ENCODE assay signal across 26 cellular contexts in the genomic region with DNA sequence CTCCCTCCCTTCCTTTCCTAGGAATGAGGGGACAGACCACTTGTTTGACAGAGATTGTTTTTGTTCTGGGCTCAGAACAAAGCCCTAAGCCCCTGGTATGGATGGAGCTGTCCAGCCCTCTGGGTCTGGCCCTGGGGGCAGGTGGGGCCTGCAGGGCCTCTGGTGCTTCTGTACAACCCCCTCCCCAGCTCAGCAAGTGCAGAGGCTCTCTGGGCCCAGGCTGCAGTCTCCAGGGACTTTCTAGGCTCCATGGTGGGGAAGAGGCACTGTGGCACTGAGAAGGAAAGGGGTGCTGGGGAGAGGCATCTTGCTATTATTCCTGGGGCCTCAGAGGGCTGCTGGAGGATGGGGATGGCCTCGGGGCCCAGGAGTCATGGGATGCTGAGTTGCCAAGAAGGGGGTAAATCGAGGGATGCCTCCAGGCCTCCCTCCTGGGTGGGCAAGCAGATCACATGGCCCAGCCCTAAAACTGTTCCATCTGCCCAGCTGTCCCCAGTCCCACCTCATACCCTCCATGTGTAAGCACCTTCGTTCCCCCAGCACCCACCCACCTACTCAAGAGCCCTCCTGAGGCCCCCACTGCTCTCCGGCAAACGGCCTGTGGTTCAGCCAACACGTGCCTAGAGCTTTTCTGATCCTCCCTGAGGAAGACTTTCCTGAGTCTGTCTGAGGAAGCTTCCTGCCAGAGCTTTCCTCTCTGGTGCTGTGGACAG.
DNase-seq lines count a peak whose midpoint lies in the region; ATAC-seq and TF ChIP-seq lines count a peak whose summit lies in the region.
"Had no signal": no experiment of that assay in that cellular context is flagged by ENCODE, and none has a peak within 500 bp of the region (broad histone marks: within the 10 kb centered on the region; RNA-seq: fewer than 3 reads in every experiment).

No MANE protein-coding gene starts in this region.

- H3K27ac ChIP-seq in SK-N-SH (ENCODE audit: low read depth in 2 of 2, low read length in 1 of 2) (no peak overlapping the region), HEK293 (ENCODE audit: extremely low read depth, low read depth, low read length) (no peak overlapping the region), hepatocyte (no peak overlapping the region)
- H3K27ac ChIP-seq: 22Rv1, HL-60, left ventricle myocardium inferior, SJSA1 had no signal

- no peak for TF ChIP-seq EP300 in SK-N-SH (IDR thresholded peaks at IDR 0.05; ENCODE audit: borderline replicate concordance in 1 of 2, low read depth in 1 of 2, low read length in 1 of 2)

- peaks cover 0 to 9% of the 10 kb centered on the region in 2 experiments; a peak in 1 of 4 replicates for H3K4me1 ChIP-seq in SK-N-SH (ENCODE audit: control insufficient read depth in 1 of 2, insufficient read depth in 2 of 2, low read depth in 1 of 2, low read length in 1 of 2)
- H3K4me1 ChIP-seq in HEK293 (ENCODE audit: control insufficient read depth, insufficient read depth, low read length), result no peaks in the 10 kb centered on the region
- no peaks in the 10 kb centered on the region for H3K4me1 ChIP-seq in hepatocyte (ENCODE audit: insufficient read depth)
- H3K4me1 ChIP-seq: HAP-1, SJSA1 had no signal

- H3K4me3 Mint-ChIP-seq in stimulated activated effector memory CD8-positive, alpha-beta T cell treated with anti-CD3 and anti-CD28 coated beads, Interleukin-12 subunit alpha, Interleukin-12 subunit beta, amount 100 ng/mL, for 72 hours, result no peak overlapping the region
- H3K4me3 Mint-ChIP-seq: activated naive CD8-positive, alpha-beta T cell; activated T-helper 1 cell treated with anti-CD3 and anti-CD28 coated beads, Interleukin-12 subunit alpha, Interleukin-12 subunit beta, Interleukin-2, Interleukin-4 antibody, amounts not matched to agents 30 ng/mL and 10 ng/mL and 1 ng/mL, durations not matched to agents 14 hours and 24 hours and 36 hours; CD8-positive, alpha-beta T cell; mesothelial cell of epicardium; naive thymus-derived CD8-positive, alpha-beta T cell; T-helper 17 cell had no signal

- H3K9me3 ChIP-seq in SK-N-SH (no peaks in the 10 kb centered on the region), HEK293 (ENCODE audit: control insufficient read depth, insufficient read depth, low read depth, low read length) (no peaks in the 10 kb centered on the region), hepatocyte (ENCODE audit: low read depth) (no peaks in the 10 kb centered on the region)
- H3K9me3 ChIP-seq: HAP-1, left ventricle myocardium inferior, SJSA1 had no signal

- POLR2A ChIA-PET in SK-N-SH (lab: Yijun Ruan, JAX) (no interaction called here), HEK293 (lab: Yijun Ruan, JAX) (no interaction called here)

- H3K27me3 ChIP-seq in SK-N-SH (ENCODE audit: insufficient read depth), result no peaks in the 10 kb centered on the region
- H3K27me3 ChIP-seq in hepatocyte, result no peaks in the 10 kb centered on the region
- H3K27me3 ChIP-seq: SJSA1 had no signal

- H3K9me2 ChIP-seq in SK-N-SH, result no peaks in the 10 kb centered on the region
- no peaks in the 10 kb centered on the region for H3K9me2 ChIP-seq in hepatocyte (replicated peaks; ENCODE audit: insufficient read depth)

- H3K4me3 ChIP-seq in SK-N-SH (ENCODE audit: low read depth in 2 of 2, low read length in 1 of 2), result no peak overlapping the region
- no peak overlapping the region for H3K4me3 ChIP-seq in HEK293 (ENCODE audit: low read depth, low read length)
- H3K4me3 ChIP-seq in hepatocyte, result no peak overlapping the region
- H3K4me3 ChIP-seq: HAP-1, left ventricle myocardium inferior, SJSA1 had no signal

- H3K4me1 Mint-ChIP-seq in stimulated activated effector memory CD8-positive, alpha-beta T cell treated with anti-CD3 and anti-CD28 coated beads, Interleukin-12 subunit alpha, Interleukin-12 subunit beta, amount 100 ng/mL, for 72 hours, result no peaks in the 10 kb centered on the region
- H3K4me1 Mint-ChIP-seq: naive thymus-derived CD8-positive, alpha-beta T cell; T-helper 17 cell had no signal

- H3F3A ChIP-seq in SK-N-SH (replicated peaks; ENCODE audit: insufficient read depth), result no peaks in the 10 kb centered on the region

- H3K79me2 ChIP-seq in SK-N-SH (ENCODE audit: insufficient read depth), result no peaks in the 10 kb centered on the region
- no peaks in the 10 kb centered on the region for H3K79me2 ChIP-seq in hepatocyte

- H4K20me1 ChIP-seq in SK-N-SH (ENCODE audit: insufficient read depth), result no peaks in the 10 kb centered on the region
- H4K20me1 ChIP-seq in hepatocyte (ENCODE audit: insufficient read depth, poor library complexity, severe bottlenecking), result no peaks in the 10 kb centered on the region

- CTCF ChIA-PET in SK-N-SH (lab: Yijun Ruan, JAX) (no interaction called here), HEK293 (lab: Yijun Ruan, JAX) (interaction anchor here (0.7 to 1.2 kb wide), 2 partner anchors 36 to 47 kb away, joined by 3 to 4 read pairs; no protein-coding TSS in a partner anchor)

- DNase-seq in SK-N-SH (peak; percentile 17), hepatocyte (ENCODE audit: low spot score) (peak; percentile 1), DMS53 (lab: John Stamatoyannopoulos, UW) (no peak), NCI-H1436 (lab: John Stamatoyannopoulos, UW) (no peak), KG1 (lab: John Stamatoyannopoulos, UW) (no peak)
- no peak for DNase-seq in stimulated activated effector memory CD8-positive, alpha-beta T cell treated with anti-CD3 and anti-CD28 coated beads, Interleukin-12 subunit alpha, Interleukin-12 subunit beta, amount 100 ng/mL, for 72 hours (ENCODE audit: low spot score in 2 of 2)
- DNase-seq: activated CD4-positive, alpha-beta T cell treated with anti-CD3 and anti-CD28 coated beads for 4 hours; GF-D8; left ventricle myocardium inferior; naive thymus-derived CD8-positive, alpha-beta T cell; NCI-H1694 treated with DMSO at 0.1 percent for 48 hours; NCI-H526 treated with DMSO at 0.1 percent for 48 hours; stimulated activated CD4-positive, alpha-beta T cell treated with anti-CD3 and anti-CD28 coated beads, Interleukin-15, amount 100 ng/mL, for 24 hours; T-helper 17 cell had no signal

- TF ChIP-seq CTCF in SK-N-SH (IDR thresholded peaks at IDR 0.05) (no peak), HEK293 (tag by site-specific recombination; IDR thresholded peaks at IDR 0.05) (no peak), hepatocyte (IDR thresholded peaks at IDR 0.05; ENCODE audit: poor library complexity) (no peak)

- H3K36me3 Mint-ChIP-seq in stimulated activated effector memory CD8-positive, alpha-beta T cell treated with anti-CD3 and anti-CD28 coated beads, Interleukin-12 subunit alpha, Interleukin-12 subunit beta, amount 100 ng/mL, for 72 hours, result no peaks in the 10 kb centered on the region
- H3K36me3 Mint-ChIP-seq: activated naive CD8-positive, alpha-beta T cell; CD8-positive, alpha-beta T cell; mesothelial cell of epicardium; naive thymus-derived CD8-positive, alpha-beta T cell had no signal

- TF ChIP-seq RAD21 in SK-N-SH (IDR thresholded peaks at IDR 0.05; ENCODE audit: low read length), result no peak

- H3K4me2 ChIP-seq in SK-N-SH, result no peak overlapping the region
- no peak overlapping the region for H3K4me2 ChIP-seq in hepatocyte

- ATAC-seq in SK-N-SH treated with all-trans-retinoic acid at 6 μM for 48 hours, result no peak
- no peak for ATAC-seq in stimulated activated effector memory CD8-positive, alpha-beta T cell treated with anti-CD3 and anti-CD28 coated beads, Interleukin-12 subunit alpha, Interleukin-12 subunit beta, amount 100 ng/mL, for 72 hours
- ATAC-seq: CD8-positive, alpha-beta T cell; HepG2; naive thymus-derived CD8-positive, alpha-beta T cell; sciatic nerve; T-helper 17 cell had no signal

- H3K9me3 Mint-ChIP-seq in stimulated activated effector memory CD8-positive, alpha-beta T cell treated with anti-CD3 and anti-CD28 coated beads, Interleukin-12 subunit alpha, Interleukin-12 subunit beta, amount 100 ng/mL, for 72 hours, result no peaks in the 10 kb centered on the region
- H3K9me3 Mint-ChIP-seq: activated T-helper 1 cell treated with anti-CD3 and anti-CD28 coated beads, Interleukin-12 subunit alpha, Interleukin-12 subunit beta, Interleukin-2, Interleukin-4 antibody, amounts not matched to agents 30 ng/mL and 10 ng/mL and 1 ng/mL, durations not matched to agents 14 hours and 24 hours and 36 hours; CD8-positive, alpha-beta T cell; naive thymus-derived CD8-positive, alpha-beta T cell had no signal

- WGBS in SK-N-SH (ENCODE audit: low lambda C conversion rate), result 17% methylated on average over 1 of the region's 6 CpGs
- 82% methylated on average over 6 of the region's 6 CpGs for WGBS in hepatocyte (ENCODE audit: low lambda C conversion rate, missing lambda C conversion rate)

- no peaks in the 10 kb centered on the region for H3K36me3 ChIP-seq in SK-N-SH (replicated peaks in 1 of 2; ENCODE audit: control insufficient read depth in 1 of 2, insufficient read depth in 2 of 2, low read length in 1 of 2)
- no peaks in the 10 kb centered on the region for H3K36me3 ChIP-seq in HEK293 (ENCODE audit: control insufficient read depth in 2 of 2, insufficient read depth in 1 of 2, low read length in 2 of 2)
- H3K36me3 ChIP-seq in hepatocyte (replicated peaks; ENCODE audit: insufficient read depth, low read depth), result no peaks in the 10 kb centered on the region
- H3K36me3 ChIP-seq: HAP-1, left ventricle myocardium inferior, SJSA1 had no signal

- no peak overlapping the region for H3K9ac ChIP-seq in SK-N-SH

- H3K27ac Mint-ChIP-seq in stimulated activated effector memory CD8-positive, alpha-beta T cell treated with anti-CD3 and anti-CD28 coated beads, Interleukin-12 subunit alpha, Interleukin-12 subunit beta, amount 100 ng/mL, for 72 hours, result peak overlapping the region; percentile 69
- H3K27ac Mint-ChIP-seq: activated naive CD8-positive, alpha-beta T cell; activated T-helper 1 cell treated with anti-CD3 and anti-CD28 coated beads, Interleukin-12 subunit alpha, Interleukin-12 subunit beta, Interleukin-2, Interleukin-4 antibody, amounts not matched to agents 30 ng/mL and 10 ng/mL and 1 ng/mL, durations not matched to agents 14 hours and 24 hours and 36 hours; CD8-positive, alpha-beta T cell; mesothelial cell of epicardium; T-helper 17 cell had no signal

- H2AFZ ChIP-seq in SK-N-SH (ENCODE audit: low read depth) (no peak overlapping the region), hepatocyte (no peak overlapping the region)

Comparison
In these comparisons a context has a peak if more than half of its experiments do, and no peak if none do; other contexts are left out.
1. DNase-seq: peak in SK-N-SH (single experiment) and hepatocyte (single experiment); none in stimulated activated effector memory CD8-positive, alpha-beta T cell treated with anti-CD3 and anti-CD28 coated beads, Interleukin-12 subunit alpha, Interleukin-12 subunit beta, amount 100 ng/mL, for 72 hours (0 of 2), DMS53 (single experiment), NCI-H1436 (single experiment) and KG1 (single experiment).